ENCODE assay signal across 1 cellular context in the genomic region with DNA sequence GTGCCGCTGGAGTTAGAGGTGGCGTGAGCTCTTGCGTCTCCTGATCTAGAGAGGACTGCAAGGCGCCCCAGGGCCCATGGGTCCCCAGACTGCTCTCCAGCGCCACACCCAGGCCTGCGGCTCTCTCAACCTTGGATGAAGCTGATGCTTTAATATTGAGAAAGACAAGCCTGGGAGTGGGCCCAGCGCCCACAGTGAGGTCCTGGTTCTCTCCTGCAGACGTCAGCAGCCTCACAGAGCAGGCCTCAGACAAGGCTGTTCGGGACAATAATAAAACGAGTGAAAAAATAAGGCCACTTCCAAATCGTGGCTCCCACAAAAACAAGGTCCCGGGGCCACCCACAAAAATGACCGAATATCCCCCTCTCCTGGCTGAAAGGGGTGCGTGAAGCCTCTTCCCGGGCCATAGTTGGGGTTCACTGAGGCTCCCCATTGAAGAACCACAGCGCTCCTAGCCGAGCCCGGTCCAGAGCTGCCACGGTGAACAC.
TF ChIP-seq lines count a peak whose summit lies in the region.

No MANE protein-coding gene starts in this region.

TF ChIP-seq in K562, 482 proteins besides CTCF, POLR2A, EP300 and RAD21 (continues in another document):
- TF ChIP-seq CC2D1A (IDR thresholded peaks at IDR 0.05) (peak; percentile 92), SAP30 (IDR thresholded peaks at IDR 0.05; ENCODE audit: borderline replicate concordance, insufficient read depth, low read depth, low read length, poor library complexity, severe bottlenecking) (peak; percentile 2), CHD4 (IDR thresholded peaks at IDR 0.05; ENCODE audit: insufficient read depth, insufficient replicate concordance, low read depth, low read length, poor library complexity, severe bottlenecking) (no peak), ZNF764 (CRISPR knock-in tag; IDR thresholded peaks at IDR 0.05; ENCODE audit: low read depth) (no peak), SMC3 (conservative IDR thresholded peaks at IDR 0.05; ENCODE audit: insufficient read depth, low read depth, low read length) (peak; percentile 39; the same call in 1 of the 2 replicates), MIER1 (IDR thresholded peaks at IDR 0.05; ENCODE audit: low read depth) (no peak), ARID2 (IDR thresholded peaks at IDR 0.05) (0 out of 2 replicates have a peak, but pooled peaks have one; percentile 54), EP400 (IDR thresholded peaks at IDR 0.05) (no peak), SIRT6 (IDR thresholded peaks at IDR 0.05; ENCODE audit: low read depth, low read length) (no peak), ZNF165 (CRISPR knock-in tag; IDR thresholded peaks at IDR 0.05; ENCODE audit: borderline replicate concordance) (0 out of 2 replicates have a peak, but pooled peaks have one; percentile 24), MAZ (CRISPR knock-in tag; conservative IDR thresholded peaks at IDR 0.05 in 1 of 2, IDR thresholded peaks at IDR 0.05 in 1 of 2) (peak; percentile 35 to 67; a peak in 1 of 4 replicates), ELF1 (tag; IDR thresholded peaks at IDR 0.05) (no peak), TCF7 (IDR thresholded peaks at IDR 0.05; ENCODE audit: borderline replicate concordance) (no peak), ZC3H11A (IDR thresholded peaks at IDR 0.05; ENCODE audit: low read depth, low read length) (no peak), HMG20A (CRISPR knock-in tag; conservative IDR thresholded peaks at IDR 0.05) (no peak), SPI1 (IDR thresholded peaks at IDR 0.05; ENCODE audit: borderline replicate concordance, low read depth, low read length) (no peak), NBN (IDR thresholded peaks at IDR 0.05; ENCODE audit: low read depth) (no peak), ILF3 (IDR thresholded peaks at IDR 0.05; ENCODE audit: borderline replicate concordance) (no peak), CBX5 (IDR thresholded peaks at IDR 0.05; ENCODE audit: borderline replicate concordance, low read depth) (no peak), ZNF212 (CRISPR knock-in tag; IDR thresholded peaks at IDR 0.05) (no peak), TEAD4 (IDR thresholded peaks at IDR 0.05; ENCODE audit: low read length) (no peak), TEAD4 (CRISPR knock-in tag; IDR thresholded peaks at IDR 0.05; ENCODE audit: borderline replicate concordance) (no peak), KLF16 (IDR thresholded peaks at IDR 0.05) (no peak; the same call in 1 of the 2 replicates), RB1 (IDR thresholded peaks at IDR 0.05; ENCODE audit: low read depth) (peak; percentile 41; the same call in 1 of the 2 replicates), ZNF586 (CRISPR knock-in tag; conservative IDR thresholded peaks at IDR 0.05) (no peak), NCOA4 (IDR thresholded peaks at IDR 0.05; ENCODE audit: partially characterized antibody) (no peak)
- TF ChIP-seq, protein P1, sequence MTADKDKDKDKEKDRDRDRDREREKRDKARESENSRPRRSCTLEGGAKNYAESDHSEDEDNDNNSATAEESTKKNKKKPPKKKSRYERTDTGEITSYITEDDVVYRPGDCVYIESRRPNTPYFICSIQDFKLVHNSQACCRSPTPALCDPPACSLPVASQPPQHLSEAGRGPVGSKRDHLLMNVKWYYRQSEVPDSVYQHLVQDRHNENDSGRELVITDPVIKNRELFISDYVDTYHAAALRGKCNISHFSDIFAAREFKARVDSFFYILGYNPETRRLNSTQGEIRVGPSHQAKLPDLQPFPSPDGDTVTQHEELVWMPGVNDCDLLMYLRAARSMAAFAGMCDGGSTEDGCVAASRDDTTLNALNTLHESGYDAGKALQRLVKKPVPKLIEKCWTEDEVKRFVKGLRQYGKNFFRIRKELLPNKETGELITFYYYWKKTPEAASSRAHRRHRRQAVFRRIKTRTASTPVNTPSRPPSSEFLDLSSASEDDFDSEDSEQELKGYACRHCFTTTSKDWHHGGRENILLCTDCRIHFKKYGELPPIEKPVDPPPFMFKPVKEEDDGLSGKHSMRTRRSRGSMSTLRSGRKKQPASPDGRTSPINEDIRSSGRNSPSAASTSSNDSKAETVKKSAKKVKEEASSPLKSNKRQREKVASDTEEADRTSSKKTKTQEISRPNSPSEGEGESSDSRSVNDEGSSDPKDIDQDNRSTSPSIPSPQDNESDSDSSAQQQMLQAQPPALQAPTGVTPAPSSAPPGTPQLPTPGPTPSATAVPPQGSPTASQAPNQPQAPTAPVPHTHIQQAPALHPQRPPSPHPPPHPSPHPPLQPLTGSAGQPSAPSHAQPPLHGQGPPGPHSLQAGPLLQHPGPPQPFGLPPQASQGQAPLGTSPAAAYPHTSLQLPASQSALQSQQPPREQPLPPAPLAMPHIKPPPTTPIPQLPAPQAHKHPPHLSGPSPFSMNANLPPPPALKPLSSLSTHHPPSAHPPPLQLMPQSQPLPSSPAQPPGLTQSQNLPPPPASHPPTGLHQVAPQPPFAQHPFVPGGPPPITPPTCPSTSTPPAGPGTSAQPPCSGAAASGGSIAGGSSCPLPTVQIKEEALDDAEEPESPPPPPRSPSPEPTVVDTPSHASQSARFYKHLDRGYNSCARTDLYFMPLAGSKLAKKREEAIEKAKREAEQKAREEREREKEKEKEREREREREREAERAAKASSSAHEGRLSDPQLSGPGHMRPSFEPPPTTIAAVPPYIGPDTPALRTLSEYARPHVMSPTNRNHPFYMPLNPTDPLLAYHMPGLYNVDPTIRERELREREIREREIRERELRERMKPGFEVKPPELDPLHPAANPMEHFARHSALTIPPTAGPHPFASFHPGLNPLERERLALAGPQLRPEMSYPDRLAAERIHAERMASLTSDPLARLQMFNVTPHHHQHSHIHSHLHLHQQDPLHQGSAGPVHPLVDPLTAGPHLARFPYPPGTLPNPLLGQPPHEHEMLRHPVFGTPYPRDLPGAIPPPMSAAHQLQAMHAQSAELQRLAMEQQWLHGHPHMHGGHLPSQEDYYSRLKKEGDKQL (CRISPR knock-in tag; IDR thresholded peaks at IDR 0.05; ENCODE audit: borderline replicate concordance): 0 out of 2 replicates have a peak, but pooled peaks have one; percentile 43
- TF ChIP-seq, protein P2, sequence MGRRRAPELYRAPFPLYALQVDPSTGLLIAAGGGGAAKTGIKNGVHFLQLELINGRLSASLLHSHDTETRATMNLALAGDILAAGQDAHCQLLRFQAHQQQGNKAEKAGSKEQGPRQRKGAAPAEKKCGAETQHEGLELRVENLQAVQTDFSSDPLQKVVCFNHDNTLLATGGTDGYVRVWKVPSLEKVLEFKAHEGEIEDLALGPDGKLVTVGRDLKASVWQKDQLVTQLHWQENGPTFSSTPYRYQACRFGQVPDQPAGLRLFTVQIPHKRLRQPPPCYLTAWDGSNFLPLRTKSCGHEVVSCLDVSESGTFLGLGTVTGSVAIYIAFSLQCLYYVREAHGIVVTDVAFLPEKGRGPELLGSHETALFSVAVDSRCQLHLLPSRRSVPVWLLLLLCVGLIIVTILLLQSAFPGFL (CRISPR knock-in tag; IDR thresholded peaks at IDR 0.05): no peak
- TF ChIP-seq, protein P3, sequence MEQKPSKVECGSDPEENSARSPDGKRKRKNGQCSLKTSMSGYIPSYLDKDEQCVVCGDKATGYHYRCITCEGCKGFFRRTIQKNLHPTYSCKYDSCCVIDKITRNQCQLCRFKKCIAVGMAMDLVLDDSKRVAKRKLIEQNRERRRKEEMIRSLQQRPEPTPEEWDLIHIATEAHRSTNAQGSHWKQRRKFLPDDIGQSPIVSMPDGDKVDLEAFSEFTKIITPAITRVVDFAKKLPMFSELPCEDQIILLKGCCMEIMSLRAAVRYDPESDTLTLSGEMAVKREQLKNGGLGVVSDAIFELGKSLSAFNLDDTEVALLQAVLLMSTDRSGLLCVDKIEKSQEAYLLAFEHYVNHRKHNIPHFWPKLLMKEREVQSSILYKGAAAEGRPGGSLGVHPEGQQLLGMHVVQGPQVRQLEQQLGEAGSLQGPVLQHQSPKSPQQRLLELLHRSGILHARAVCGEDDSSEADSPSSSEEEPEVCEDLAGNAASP (IDR thresholded peaks at IDR 0.05): no peak
- TF ChIP-seq, protein P4, sequence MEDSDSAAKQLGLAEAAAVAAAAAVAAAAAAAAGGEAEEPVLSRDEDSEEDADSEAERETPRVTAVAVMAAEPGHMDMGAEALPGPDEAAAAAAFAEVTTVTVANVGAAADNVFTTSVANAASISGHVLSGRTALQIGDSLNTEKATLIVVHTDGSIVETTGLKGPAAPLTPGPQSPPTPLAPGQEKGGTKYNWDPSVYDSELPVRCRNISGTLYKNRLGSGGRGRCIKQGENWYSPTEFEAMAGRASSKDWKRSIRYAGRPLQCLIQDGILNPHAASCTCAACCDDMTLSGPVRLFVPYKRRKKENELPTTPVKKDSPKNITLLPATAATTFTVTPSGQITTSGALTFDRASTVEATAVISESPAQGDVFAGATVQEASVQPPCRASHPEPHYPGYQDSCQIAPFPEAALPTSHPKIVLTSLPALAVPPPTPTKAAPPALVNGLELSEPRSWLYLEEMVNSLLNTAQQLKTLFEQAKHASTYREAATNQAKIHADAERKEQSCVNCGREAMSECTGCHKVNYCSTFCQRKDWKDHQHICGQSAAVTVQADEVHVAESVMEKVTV (CRISPR knock-in tag; IDR thresholded peaks at IDR 0.05): peak; percentile 99
- TF ChIP-seq, protein P5, sequence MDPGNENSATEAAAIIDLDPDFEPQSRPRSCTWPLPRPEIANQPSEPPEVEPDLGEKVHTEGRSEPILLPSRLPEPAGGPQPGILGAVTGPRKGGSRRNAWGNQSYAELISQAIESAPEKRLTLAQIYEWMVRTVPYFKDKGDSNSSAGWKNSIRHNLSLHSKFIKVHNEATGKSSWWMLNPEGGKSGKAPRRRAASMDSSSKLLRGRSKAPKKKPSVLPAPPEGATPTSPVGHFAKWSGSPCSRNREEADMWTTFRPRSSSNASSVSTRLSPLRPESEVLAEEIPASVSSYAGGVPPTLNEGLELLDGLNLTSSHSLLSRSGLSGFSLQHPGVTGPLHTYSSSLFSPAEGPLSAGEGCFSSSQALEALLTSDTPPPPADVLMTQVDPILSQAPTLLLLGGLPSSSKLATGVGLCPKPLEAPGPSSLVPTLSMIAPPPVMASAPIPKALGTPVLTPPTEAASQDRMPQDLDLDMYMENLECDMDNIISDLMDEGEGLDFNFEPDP (CRISPR knock-in tag; IDR thresholded peaks at IDR 0.05): no peak
- TF ChIP-seq, protein P6, sequence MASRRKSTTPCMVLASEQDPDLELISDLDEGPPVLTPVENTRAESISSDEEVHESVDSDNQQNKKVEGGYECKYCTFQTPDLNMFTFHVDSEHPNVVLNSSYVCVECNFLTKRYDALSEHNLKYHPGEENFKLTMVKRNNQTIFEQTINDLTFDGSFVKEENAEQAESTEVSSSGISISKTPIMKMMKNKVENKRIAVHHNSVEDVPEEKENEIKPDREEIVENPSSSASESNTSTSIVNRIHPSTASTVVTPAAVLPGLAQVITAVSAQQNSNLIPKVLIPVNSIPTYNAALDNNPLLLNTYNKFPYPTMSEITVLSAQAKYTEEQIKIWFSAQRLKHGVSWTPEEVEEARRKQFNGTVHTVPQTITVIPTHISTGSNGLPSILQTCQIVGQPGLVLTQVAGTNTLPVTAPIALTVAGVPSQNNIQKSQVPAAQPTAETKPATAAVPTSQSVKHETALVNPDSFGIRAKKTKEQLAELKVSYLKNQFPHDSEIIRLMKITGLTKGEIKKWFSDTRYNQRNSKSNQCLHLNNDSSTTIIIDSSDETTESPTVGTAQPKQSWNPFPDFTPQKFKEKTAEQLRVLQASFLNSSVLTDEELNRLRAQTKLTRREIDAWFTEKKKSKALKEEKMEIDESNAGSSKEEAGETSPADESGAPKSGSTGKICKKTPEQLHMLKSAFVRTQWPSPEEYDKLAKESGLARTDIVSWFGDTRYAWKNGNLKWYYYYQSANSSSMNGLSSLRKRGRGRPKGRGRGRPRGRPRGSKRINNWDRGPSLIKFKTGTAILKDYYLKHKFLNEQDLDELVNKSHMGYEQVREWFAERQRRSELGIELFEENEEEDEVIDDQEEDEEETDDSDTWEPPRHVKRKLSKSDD (conservative IDR thresholded peaks at IDR 0.05; ENCODE audit: low read length): no peak
- TF ChIP-seq, protein P7, sequence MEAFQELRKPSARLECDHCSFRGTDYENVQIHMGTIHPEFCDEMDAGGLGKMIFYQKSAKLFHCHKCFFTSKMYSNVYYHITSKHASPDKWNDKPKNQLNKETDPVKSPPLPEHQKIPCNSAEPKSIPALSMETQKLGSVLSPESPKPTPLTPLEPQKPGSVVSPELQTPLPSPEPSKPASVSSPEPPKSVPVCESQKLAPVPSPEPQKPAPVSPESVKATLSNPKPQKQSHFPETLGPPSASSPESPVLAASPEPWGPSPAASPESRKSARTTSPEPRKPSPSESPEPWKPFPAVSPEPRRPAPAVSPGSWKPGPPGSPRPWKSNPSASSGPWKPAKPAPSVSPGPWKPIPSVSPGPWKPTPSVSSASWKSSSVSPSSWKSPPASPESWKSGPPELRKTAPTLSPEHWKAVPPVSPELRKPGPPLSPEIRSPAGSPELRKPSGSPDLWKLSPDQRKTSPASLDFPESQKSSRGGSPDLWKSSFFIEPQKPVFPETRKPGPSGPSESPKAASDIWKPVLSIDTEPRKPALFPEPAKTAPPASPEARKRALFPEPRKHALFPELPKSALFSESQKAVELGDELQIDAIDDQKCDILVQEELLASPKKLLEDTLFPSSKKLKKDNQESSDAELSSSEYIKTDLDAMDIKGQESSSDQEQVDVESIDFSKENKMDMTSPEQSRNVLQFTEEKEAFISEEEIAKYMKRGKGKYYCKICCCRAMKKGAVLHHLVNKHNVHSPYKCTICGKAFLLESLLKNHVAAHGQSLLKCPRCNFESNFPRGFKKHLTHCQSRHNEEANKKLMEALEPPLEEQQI (IDR thresholded peaks at IDR 0.05): no peak
- TF ChIP-seq, protein P8, sequence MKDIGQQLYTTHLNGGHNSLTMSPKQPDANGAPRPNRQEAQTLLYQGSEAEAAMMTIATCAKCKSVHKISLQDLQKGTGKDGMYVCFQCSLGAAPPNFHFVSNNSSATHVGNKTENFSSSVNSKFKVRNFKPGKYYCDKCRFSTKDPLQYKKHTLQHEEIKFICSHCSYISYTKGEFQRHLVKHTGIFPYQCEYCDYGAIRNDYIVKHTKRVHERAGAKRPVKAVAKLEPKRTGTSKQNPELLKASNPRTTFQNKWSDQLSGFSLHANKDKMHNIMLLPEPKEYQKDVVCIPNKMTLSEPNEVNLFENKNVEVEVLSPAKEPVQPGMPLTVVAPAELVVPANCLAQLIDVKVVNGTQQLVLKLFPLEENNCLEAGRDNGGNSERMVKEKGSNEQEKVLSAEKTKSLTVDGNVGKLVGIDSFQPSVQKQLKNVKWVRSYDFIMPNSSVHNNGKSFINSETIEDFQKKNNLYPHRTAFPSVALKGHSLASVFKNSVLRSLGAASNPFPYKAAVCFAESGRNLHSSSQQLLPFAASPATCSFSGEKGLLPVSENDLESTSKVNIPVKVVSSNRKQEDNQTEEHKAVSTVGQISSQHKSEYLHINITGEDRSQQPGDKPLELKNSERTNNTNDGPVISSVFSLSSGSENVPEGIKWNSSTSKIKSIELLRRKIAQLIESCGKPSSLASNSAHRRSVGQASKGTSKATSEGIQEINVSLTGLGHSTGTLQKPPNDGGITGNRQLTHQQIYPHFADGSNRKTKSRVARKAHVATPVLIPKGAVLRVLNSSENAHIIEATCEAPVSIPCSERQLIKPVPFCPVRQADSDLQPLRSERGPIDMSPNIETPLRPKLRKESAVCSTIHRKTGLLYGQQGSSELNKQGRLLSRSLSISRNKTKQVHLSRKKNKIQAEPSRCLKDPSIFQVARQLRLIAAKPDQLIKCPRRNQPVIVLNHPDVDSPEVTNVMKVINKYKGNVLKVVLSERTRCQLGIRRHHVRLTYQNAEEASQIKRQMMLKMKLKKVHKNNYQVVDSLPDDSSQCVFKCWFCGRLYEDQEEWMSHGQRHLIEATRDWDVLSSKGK (CRISPR knock-in tag; IDR thresholded peaks at IDR 0.05): no peak
- TF ChIP-seq, protein P9, sequence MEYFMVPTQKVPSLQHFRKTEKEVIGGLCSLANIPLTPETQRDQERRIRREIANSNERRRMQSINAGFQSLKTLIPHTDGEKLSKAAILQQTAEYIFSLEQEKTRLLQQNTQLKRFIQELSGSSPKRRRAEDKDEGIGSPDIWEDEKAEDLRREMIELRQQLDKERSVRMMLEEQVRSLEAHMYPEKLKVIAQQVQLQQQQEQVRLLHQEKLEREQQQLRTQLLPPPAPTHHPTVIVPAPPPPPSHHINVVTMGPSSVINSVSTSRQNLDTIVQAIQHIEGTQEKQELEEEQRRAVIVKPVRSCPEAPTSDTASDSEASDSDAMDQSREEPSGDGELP (CRISPR knock-in tag; IDR thresholded peaks at IDR 0.05; ENCODE audit: borderline replicate concordance): peak; percentile 20; the same call in 1 of the 2 replicates
